ENCODE assay signal across 8 cellular contexts in genomic region chr20:667351-668034, GRCh38. TPM values are rescaled to one million over a fixed set of nuclear protein-coding genes. Genes with fewer than 3 reads are reported as not detected.
A peak's percentile ranks its signal among the peaks of the same experiment; 100 is the strongest.
DNase-seq lines count a peak whose midpoint lies in the region; ATAC-seq and TF ChIP-seq lines count a peak whose summit lies in the region.

No MANE protein-coding gene starts in this region.

- no peaks in the 10 kb centered on the region for H3K79me2 ChIP-seq in OCI-LY1 (ENCODE audit: insufficient read depth, low read length)

- intact Hi-C loops in activated T-helper 2 cell treated with anti-CD3 and anti-CD28 coated beads, Interferon-gamma antibody, Interleukin-2, Interleukin-4, amounts not matched to agents 10 μg/mL and 5 μg/mL and 100 μg/mL, durations not matched to agents 14 hours and 24 hours and 36 hours (cut with micrococcal nuclease): no loop called here
- intact Hi-C loops in sigmoid colon (cut with DNase I): no loop called here

- H3K27ac ChIP-seq in OCI-LY1 (ENCODE audit: low read depth, low read length, poor library complexity, severe bottlenecking) (no peak overlapping the region), sigmoid colon (no peak overlapping the region)

- H3K9me3 Mint-ChIP-seq in activated T-helper 2 cell treated with anti-CD3 and anti-CD28 coated beads, Interferon-gamma antibody, Interleukin-2, Interleukin-4, amounts not matched to agents 10 μg/mL and 5 μg/mL and 100 μg/mL, durations not matched to agents 14 hours and 24 hours and 36 hours: no peaks in the 10 kb centered on the region
- H3K9me3 Mint-ChIP-seq in glutamatergic neuron (ENCODE audit: unreplicated experiment): peaks cover 10% of the 10 kb centered on the region

- H3K9me2 ChIP-seq in OCI-LY1 (ENCODE audit: low read depth, low read length): no peaks in the 10 kb centered on the region

- H3K4me1 ChIP-seq in OCI-LY1 (ENCODE audit: insufficient read depth, low read length, severe bottlenecking): no peaks in the 10 kb centered on the region
- peaks cover 0 to 4% (median 0%) of the 10 kb centered on the region in 4 donors for H3K4me1 ChIP-seq in sigmoid colon

- H3K4me3 Mint-ChIP-seq in activated T-helper 2 cell treated with anti-CD3 and anti-CD28 coated beads, Interferon-gamma antibody, Interleukin-2, Interleukin-4, amounts not matched to agents 10 μg/mL and 5 μg/mL and 100 μg/mL, durations not matched to agents 14 hours and 24 hours and 36 hours (ENCODE audit: low read depth): no peak overlapping the region
- H3K4me3 Mint-ChIP-seq in glutamatergic neuron (ENCODE audit: unreplicated experiment): no peak overlapping the region

- TF ChIP-seq EP300 in sigmoid colon (IDR thresholded peaks at IDR 0.05): no peak

- H3K36me3 ChIP-seq in OCI-LY1 (ENCODE audit: insufficient read depth, low read length) (no peaks in the 10 kb centered on the region), sigmoid colon (no peaks in the 10 kb centered on the region)

- no peaks in the 10 kb centered on the region for H4K20me1 ChIP-seq in OCI-LY1 (ENCODE audit: insufficient read depth, low read length)

- H3K27ac Mint-ChIP-seq in activated T-helper 2 cell treated with anti-CD3 and anti-CD28 coated beads, Interferon-gamma antibody, Interleukin-2, Interleukin-4, amounts not matched to agents 10 μg/mL and 5 μg/mL and 100 μg/mL, durations not matched to agents 14 hours and 24 hours and 36 hours: no peak overlapping the region
- no peak overlapping the region for H3K27ac Mint-ChIP-seq in glutamatergic neuron (ENCODE audit: unreplicated experiment)

- no peak for TF ChIP-seq POLR2A in sigmoid colon (IDR thresholded peaks at IDR 0.05)

- TF ChIP-seq CTCF in OCI-LY1 (IDR thresholded peaks at IDR 0.05; ENCODE audit: low read length) (peak; percentile 97), glutamatergic neuron (IDR thresholded peaks at IDR 0.05; ENCODE audit: partially characterized antibody, unreplicated experiment) (peak; percentile 89), sigmoid colon (IDR thresholded peaks at IDR 0.05) (peak; percentile 13 to 69 (median 47))

- peaks cover 48% of the 10 kb centered on the region for H3K27me3 Mint-ChIP-seq in activated T-helper 2 cell treated with anti-CD3 and anti-CD28 coated beads, Interferon-gamma antibody, Interleukin-2, Interleukin-4, amounts not matched to agents 10 μg/mL and 5 μg/mL and 100 μg/mL, durations not matched to agents 14 hours and 24 hours and 36 hours (ENCODE audit: low read depth)
- peaks cover 16% of the 10 kb centered on the region for H3K27me3 Mint-ChIP-seq in glutamatergic neuron (ENCODE audit: unreplicated experiment)

- H3K4me1 Mint-ChIP-seq in activated T-helper 2 cell treated with anti-CD3 and anti-CD28 coated beads, Interferon-gamma antibody, Interleukin-2, Interleukin-4, amounts not matched to agents 10 μg/mL and 5 μg/mL and 100 μg/mL, durations not matched to agents 14 hours and 24 hours and 36 hours (ENCODE audit: low read depth): peaks cover 6% of the 10 kb centered on the region
- peaks cover 19% of the 10 kb centered on the region for H3K4me1 Mint-ChIP-seq in glutamatergic neuron (ENCODE audit: low read depth, unreplicated experiment)

- no peak overlapping the region for H3K4me3 ChIP-seq in OCI-LY1 (ENCODE audit: low read depth, low read length, poor library complexity, severe bottlenecking)
- no peak overlapping the region for H3K4me3 ChIP-seq in sigmoid colon

- WGBS in sigmoid colon, 2 donors: 23 to 34% methylated on average over 9 of the region's 9 CpGs

- H3K36me3 Mint-ChIP-seq in activated T-helper 2 cell treated with anti-CD3 and anti-CD28 coated beads, Interferon-gamma antibody, Interleukin-2, Interleukin-4, amounts not matched to agents 10 μg/mL and 5 μg/mL and 100 μg/mL, durations not matched to agents 14 hours and 24 hours and 36 hours (ENCODE audit: low read depth): peaks cover 6% of the 10 kb centered on the region
- peaks cover 6% of the 10 kb centered on the region for H3K36me3 Mint-ChIP-seq in glutamatergic neuron (ENCODE audit: unreplicated experiment)

- H2AFZ ChIP-seq in OCI-LY1 (ENCODE audit: low read length): no peak overlapping the region

- ATAC-seq in GM19455 (IDR thresholded peaks at IDR 0.05; ENCODE audit: unreplicated experiment): no peak

- H3K9ac ChIP-seq in OCI-LY1 (ENCODE audit: low read length): no peak overlapping the region

- H3F3A ChIP-seq in OCI-LY1 (ENCODE audit: insufficient read depth, low read length): no peaks in the 10 kb centered on the region

- peak; percentile 68 for DNase-seq in NCI-H82 (lab: John Stamatoyannopoulos, UW)
- no peak for DNase-seq in NCI-H82 treated with DMSO at 0.1 percent for 48 hours (lab: John Stamatoyannopoulos, UW; ENCODE audit: unreplicated experiment)
- peak; percentile 42 for DNase-seq in activated T-helper 2 cell treated with anti-CD3 and anti-CD28 coated beads, Interferon-gamma antibody, Interleukin-2, Interleukin-4, amounts not matched to agents 10 μg/mL and 5 μg/mL and 100 μg/mL, durations not matched to agents 14 hours and 24 hours and 36 hours (ENCODE audit: low spot score)
- peak; percentile 82 for DNase-seq in glutamatergic neuron
- no peak for DNase-seq in sigmoid colon
- no peak for DNase-seq in amniotic stem cell (lab: John Stamatoyannopoulos, UW)

- no peak overlapping the region for H3K4me2 ChIP-seq in OCI-LY1 (ENCODE audit: low read length)

- H3K27me3 ChIP-seq in OCI-LY1 (ENCODE audit: insufficient read depth, low read length) (no peaks in the 10 kb centered on the region), sigmoid colon (peaks cover 21 to 80% (median 52%) of the 10 kb centered on the region in 3 donors)

- H3K9me3 ChIP-seq in OCI-LY1 (ENCODE audit: low read length) (no peaks in the 10 kb centered on the region), sigmoid colon (no peaks in the 10 kb centered on the region)

RNA-seq across cellular contexts. Expression of gene SCRT2, which starts 8.1 kb away (rescaled TPM):
- not detected in 2 replicates for total RNA-seq in activated T-helper 2 cell treated with anti-CD3 and anti-CD28 coated beads, Interferon-gamma antibody, Interleukin-2, Interleukin-4, amounts not matched to agents 10 μg/mL and 5 μg/mL and 100 μg/mL, durations not matched to agents 14 hours and 24 hours and 36 hours
- 28.0 TPM for total RNA-seq in glutamatergic neuron (ENCODE audit: unreplicated experiment)
- total RNA-seq in sigmoid colon: not detected
- not detected for polyA plus RNA-seq in sigmoid colon

RNA-seq across cellular contexts. Expression of gene SRXN1, which starts 14.5 kb away (rescaled TPM):
- 20.0 and 20.4 TPM in 2 replicates for total RNA-seq in activated T-helper 2 cell treated with anti-CD3 and anti-CD28 coated beads, Interferon-gamma antibody, Interleukin-2, Interleukin-4, amounts not matched to agents 10 μg/mL and 5 μg/mL and 100 μg/mL, durations not matched to agents 14 hours and 24 hours and 36 hours
- total RNA-seq in glutamatergic neuron (ENCODE audit: unreplicated experiment) (6.3 TPM), sigmoid colon (10 to 100 TPM; 16.8 to 32.4 (median 27.1) TPM)
- polyA plus RNA-seq in sigmoid colon: 10 to 100 TPM; 21.0 to 35.6 (median 27.5) TPM

RNA-seq across cellular contexts. Expression of gene TCF15, which starts 57.4 kb away (rescaled TPM):
- total RNA-seq in activated T-helper 2 cell treated with anti-CD3 and anti-CD28 coated beads, Interferon-gamma antibody, Interleukin-2, Interleukin-4, amounts not matched to agents 10 μg/mL and 5 μg/mL and 100 μg/mL, durations not matched to agents 14 hours and 24 hours and 36 hours: not detected in 2 replicates
- total RNA-seq in glutamatergic neuron (ENCODE audit: unreplicated experiment) (19.7 TPM), sigmoid colon (under 1 TPM in 2 of 4 donors, not detected in 2; 0.36 to 0.66 TPM)
- polyA plus RNA-seq in sigmoid colon: under 1 TPM in 1 of 3 donors, not detected in 2; 0.20 TPM

Comparison
In these comparisons a context has a peak if more than half of its experiments do, and no peak if none do; other contexts are left out.
1. DNase-seq: peak in NCI-H82 (single experiment), activated T-helper 2 cell treated with anti-CD3 and anti-CD28 coated beads, Interferon-gamma antibody, Interleukin-2, Interleukin-4, amounts not matched to agents 10 μg/mL and 5 μg/mL and 100 μg/mL, durations not matched to agents 14 hours and 24 hours and 36 hours (single experiment) and glutamatergic neuron (single experiment); none in NCI-H82 treated with DMSO at 0.1 percent for 48 hours (single experiment), sigmoid colon (single experiment) and amniotic stem cell (single experiment).
2. CTCF ChIP-seq: peak in every context shown above with its lines; median percentile 97 in OCI-LY1; 89 in glutamatergic neuron; 47 in sigmoid colon.
3. RNA of gene SCRT2, which starts 8.1 kb away (total RNA-seq): 28.0 TPM in glutamatergic neuron (single experiment); not detected in activated T-helper 2 cell treated with anti-CD3 and anti-CD28 coated beads, Interferon-gamma antibody, Interleukin-2, Interleukin-4, amounts not matched to agents 10 μg/mL and 5 μg/mL and 100 μg/mL, durations not matched to agents 14 hours and 24 hours and 36 hours and not detected in sigmoid colon; every median in the first group is over 10 times any median in the second.
4. RNA of gene TCF15, which starts 57.4 kb away (total RNA-seq): 19.7 TPM in glutamatergic neuron (single experiment); 0.36 to 0.66 TPM in sigmoid colon and not detected in activated T-helper 2 cell treated with anti-CD3 and anti-CD28 coated beads, Interferon-gamma antibody, Interleukin-2, Interleukin-4, amounts not matched to agents 10 μg/mL and 5 μg/mL and 100 μg/mL, durations not matched to agents 14 hours and 24 hours and 36 hours; every median in the first group is over 10 times any median in the second.